Comparison of ENCODE assay signal across 8 cellular contexts in genomic region chr5:116576043-116576713, GRCh38. TPM values are rescaled to one million over a fixed set of nuclear protein-coding genes. Genes with fewer than 3 reads are reported as not detected.
DNase-seq lines count a peak whose midpoint lies in the region; ATAC-seq and TF ChIP-seq lines count a peak whose summit lies in the region.

No MANE protein-coding gene starts in this region.

- DNase-seq in G401 (ENCODE audit: low spot score) (peak; percentile 82), HPDE6-E6E7 (ENCODE audit: extremely low spot score) (peak; percentile 54), UCSD-AML1 (lab: John Stamatoyannopoulos, UW; ENCODE audit: unreplicated experiment) (peak; percentile 51), epithelial cell of proximal tubule (ENCODE audit: low read depth) (no peak), mesendoderm (peak; percentile 95), suprapubic skin (ENCODE audit: low spot score in 2 of 2) (peak in 1 of 2 donors; percentile 81), NCI-H187 treated with DMSO at 0.1 percent for 48 hours (lab: John Stamatoyannopoulos, UW) (no peak)

- H4K5ac ChIP-seq in mesendoderm (ENCODE audit: low read length), result peak overlapping the region; percentile 52

- H3K4me2 ChIP-seq in mesendoderm (ENCODE audit: low read length), result peak overlapping the region; percentile 97

- no peak overlapping the region for H2AK5ac ChIP-seq in mesendoderm (ENCODE audit: low read length)

- H3K27ac ChIP-seq in mesendoderm (ENCODE audit: low read depth, low read length) (peak overlapping the region; percentile 95), suprapubic skin (peak overlapping the region; percentile 70)

- in situ Hi-C loops in G401 (cut with HindIII; ENCODE audit: low sequenced_read_pairs), result no loop called here

- H3K56ac ChIP-seq in mesendoderm (ENCODE audit: low read length), result peak overlapping the region; percentile 94

- H2BK15ac ChIP-seq in mesendoderm (replicated peaks; ENCODE audit: low read depth), result peak overlapping the region; percentile 41

- peak overlapping the region; percentile 30 for H4K8ac ChIP-seq in mesendoderm (ENCODE audit: low read depth, low read length)

- peak overlapping the region; percentile 79 for H2BK120ac ChIP-seq in mesendoderm (ENCODE audit: low read depth, low read length)

- WGBS in mesendoderm (ENCODE audit: extremely low coverage, insufficient coverage, low lambda C conversion rate), result no CpG with 5 or more reads among the region's 44 CpGs
- 12% methylated on average over 34 of the region's 44 CpGs for WGBS in suprapubic skin

- H3K36me3 ChIP-seq in mesendoderm (ENCODE audit: control insufficient read depth, insufficient read depth, low read length), result no peaks in the 10 kb centered on the region
- no peaks in the 10 kb centered on the region for H3K36me3 ChIP-seq in suprapubic skin

- H3K9me3 ChIP-seq in suprapubic skin, result no peaks in the 10 kb centered on the region

- no peak for TF ChIP-seq POLR2A in suprapubic skin (IDR thresholded peaks at IDR 0.05)

- H3K27me3 ChIP-seq in mesendoderm (ENCODE audit: insufficient read depth, low read length, poor library complexity) (no peaks in the 10 kb centered on the region), suprapubic skin (peaks cover 24% of the 10 kb centered on the region)

- H3K4me3 ChIP-seq in epithelial cell of proximal tubule (ENCODE audit: low read depth, low read length) (peak overlapping the region; percentile 90), mesendoderm (ENCODE audit: low read length) (peak overlapping the region; percentile 91), suprapubic skin (peak overlapping the region; percentile 70)

- H3K4me1 ChIP-seq in mesendoderm (ENCODE audit: control insufficient read depth, low read depth, low read length) (peaks cover 5% of the 10 kb centered on the region), suprapubic skin (peaks cover 45% of the 10 kb centered on the region)

- peak overlapping the region; percentile 98 for H3K4ac ChIP-seq in mesendoderm (ENCODE audit: low read depth, low read length)

- no peak overlapping the region for H3K23ac ChIP-seq in mesendoderm (ENCODE audit: low read length)

- peak overlapping the region; percentile 96 for H3K18ac ChIP-seq in mesendoderm (ENCODE audit: low read length)

- H2BK5ac ChIP-seq in mesendoderm (ENCODE audit: low read length), result peak overlapping the region; percentile 94

- H3K9ac ChIP-seq in mesendoderm (ENCODE audit: low read length), result peak overlapping the region; percentile 83

- H3K79me2 ChIP-seq in mesendoderm (ENCODE audit: control insufficient read depth, insufficient read depth, low read length), result peaks cover 33% of the 10 kb centered on the region

- TF ChIP-seq CTCF in epithelial cell of proximal tubule (conservative IDR thresholded peaks at IDR 0.05; ENCODE audit: low read depth, low read length), result peak; percentile 83
- peak; percentile 58 to 83 for TF ChIP-seq CTCF in suprapubic skin (IDR thresholded peaks at IDR 0.05)

- no peaks in the 10 kb centered on the region for H3K79me1 ChIP-seq in mesendoderm (ENCODE audit: low read length)

- TF ChIP-seq EP300 in suprapubic skin (IDR thresholded peaks at IDR 0.05), result no peak

- ATAC-seq in GM21367 (IDR thresholded peaks at IDR 0.05; ENCODE audit: unreplicated experiment), result peak; percentile 37

RNA-seq across cellular contexts. Expression of gene SEMA6A, which starts 1.6 kb away (rescaled TPM):
- not detected in 2 replicates for total RNA-seq in G401 (2014; rRNA removed; shearing (Covaris generic))
- total RNA-seq in epithelial cell of proximal tubule (8.3 and 11.6 TPM in 2 replicates), suprapubic skin (10 to 100 TPM in 3 of 4 donors, 1 to 10 TPM in 1; 7.4 to 27.8 (median 15.5) TPM)
- 325 TPM for polyA plus RNA-seq in mesendoderm (2013, experiment 1 of 2)
- 338 TPM for polyA plus RNA-seq in mesendoderm (2013, experiment 2 of 2)

Comparison
In these comparisons a context has a peak if more than half of its experiments do, and no peak if none do; other contexts are left out.
1. DNase-seq: peak in G401 (single experiment), HPDE6-E6E7 (single experiment), UCSD-AML1 (single experiment) and mesendoderm (single experiment); none in epithelial cell of proximal tubule (single experiment) and NCI-H187 treated with DMSO at 0.1 percent for 48 hours (single experiment).
2. Peak in every context shown above with its lines, with median percentiles within 50 percentile points of each other: H3K4me3 ChIP-seq.